ENCODE assay signal across 16 cellular contexts in the genomic region with DNA sequence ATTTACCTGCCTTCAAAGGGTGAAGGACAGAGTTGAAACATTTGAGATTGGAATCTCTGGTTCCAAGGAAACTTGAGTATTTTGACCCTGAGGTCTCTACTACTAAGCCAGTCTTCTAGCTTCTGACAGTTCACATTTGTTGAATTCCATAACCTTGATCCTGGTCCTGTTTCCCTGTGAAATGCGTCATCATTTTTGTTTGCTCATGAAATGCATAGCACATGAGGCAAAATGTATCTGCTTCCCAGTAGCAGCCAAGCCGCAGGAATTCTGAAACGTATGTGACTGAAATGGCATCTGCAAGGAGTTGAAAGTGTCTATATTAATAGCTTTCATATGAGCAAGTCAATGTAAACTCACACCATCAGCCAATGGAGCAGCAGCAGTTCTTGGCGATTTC.
DNase-seq lines count a peak whose midpoint lies in the region; ATAC-seq and TF ChIP-seq lines count a peak whose summit lies in the region.
"Had no signal": no experiment of that assay in that cellular context is flagged by ENCODE, and none has a peak within 500 bp of the region (broad histone marks: within the 10 kb centered on the region; RNA-seq: fewer than 3 reads in every experiment).

No MANE protein-coding gene starts in this region.

- H3K27ac ChIP-seq in Panc1 (ENCODE audit: low read length) (peak overlapping the region; percentile 64; the same call in 1 of the 2 replicates), fibroblast of lung (ENCODE audit: insufficient read depth, low read length) (no peak overlapping the region), thyroid gland (no peak overlapping the region)
- H3K27ac ChIP-seq: skin epidermis, WERI-Rb-1 had no signal

- in situ Hi-C loops in Panc1 (cut with HindIII; ENCODE audit: low pct_unique_long_range_greater_than_20kb, low sequenced_read_pairs) = no loop called here
- in situ Hi-C loops in HAP-1 (cut with MboI; ENCODE audit: low sequenced_read_pairs) = no loop called here

- H3K4me2 ChIP-seq in fibroblast of lung (ENCODE audit: extremely low read depth, insufficient read depth, low read length) = no peak overlapping the region

- H3K36me3 ChIP-seq in Panc1 (ENCODE audit: control insufficient read depth, insufficient read depth, low read length) (no peaks in the 10 kb centered on the region), fibroblast of lung (ENCODE audit: control insufficient read depth, insufficient read depth, low read length) (no peaks in the 10 kb centered on the region), HAP-1 (replicated peaks) (no peaks in the 10 kb centered on the region), H7 (replicated peaks; ENCODE audit: control insufficient read depth, insufficient read depth, low read length) (no peaks in the 10 kb centered on the region), thyroid gland (no peaks in the 10 kb centered on the region)
- H3K36me3 ChIP-seq: WERI-Rb-1 had no signal

- H3K27me3 ChIP-seq in Panc1 (ENCODE audit: control insufficient read depth, insufficient read depth, low read length) = no peaks in the 10 kb centered on the region
- H3K27me3 ChIP-seq in fibroblast of lung (ENCODE audit: control insufficient read depth, insufficient read depth, low read length) = no peaks in the 10 kb centered on the region
- no peaks in the 10 kb centered on the region for H3K27me3 ChIP-seq in HAP-1 (ENCODE audit: low read depth)
- H3K27me3 ChIP-seq in H7 (ENCODE audit: control insufficient read depth, insufficient read depth, low read length) = no peaks in the 10 kb centered on the region
- no peaks in the 10 kb centered on the region for H3K27me3 ChIP-seq in thyroid gland

- H3K4me3 ChIP-seq in Panc1 (ENCODE audit: low read depth in 2 of 2, low read length in 2 of 2) = no peak overlapping the region
- H3K4me3 ChIP-seq in fibroblast of lung (replicated peaks in 1 of 4; ENCODE audit: control extremely low read depth in 1 of 4, insufficient read depth in 1 of 4, low read depth in 3 of 4, low read length in 4 of 4) = no peak overlapping the region
- H3K4me3 ChIP-seq in retinal pigment epithelial cell (ENCODE audit: low read length) = no peak overlapping the region
- no peak overlapping the region for H3K4me3 ChIP-seq in HAP-1
- no peak overlapping the region for H3K4me3 ChIP-seq in H7 (ENCODE audit: insufficient read depth, low read depth, low read length)
- no peak overlapping the region for H3K4me3 ChIP-seq in thyroid gland (replicated peaks in 1 of 3)
- H3K4me3 ChIP-seq: skin epidermis had no signal

- H3K9ac ChIP-seq in fibroblast of lung (ENCODE audit: insufficient read depth, low read length) = no peak overlapping the region

- intact Hi-C loops in Panc1 (cut with micrococcal nuclease; ENCODE audit: unreplicated experiment) = no loop called here
- intact Hi-C loops in thyroid gland (cut with DNase I) = no loop called here

- H3K4me1 ChIP-seq in Panc1 (ENCODE audit: control insufficient read depth, insufficient read depth, low read length) = peaks cover 14% of the 10 kb centered on the region
- no peaks in the 10 kb centered on the region for H3K4me1 ChIP-seq in fibroblast of lung (ENCODE audit: control insufficient read depth, extremely low read depth, insufficient read depth, low read length)
- peaks cover 10% of the 10 kb centered on the region for H3K4me1 ChIP-seq in HAP-1
- H3K4me1 ChIP-seq in thyroid gland = peaks cover 9 to 13% of the 10 kb centered on the region in 2 donors

- no peaks in the 10 kb centered on the region for H4K20me1 ChIP-seq in fibroblast of lung (ENCODE audit: control insufficient read depth, extremely low read depth, insufficient read depth, low read length)

- DNase-seq in EH (ENCODE audit: low read depth) = peak; percentile 94
- DNase-seq in Panc1 (ENCODE audit: low read depth, low spot score) = peak; percentile 85
- DNase-seq in fibroblast of lung (ENCODE audit: low read depth in 2 of 2) = peak; percentile 81 to 88
- peak; percentile 97 for DNase-seq in retinal pigment epithelial cell (ENCODE audit: low read depth)
- DNase-seq in stimulated activated CD8-positive, alpha-beta memory T cell treated with anti-CD3 and anti-CD28 coated beads, Interleukin-4, amount 100 ng/mL, for 48 hours = no peak
- no peak for DNase-seq in HAP-1 (ENCODE audit: low spot score in 2 of 2)
- no peak for DNase-seq in H7
- no peak for DNase-seq in thyroid gland
- DNase-seq: activated CD8-positive, alpha-beta memory T cell treated with anti-CD3 and anti-CD28 coated beads for 24 hours; CD4-positive, alpha-beta memory T cell; effector memory CD8-positive, alpha-beta T cell; NCI-H187; NCI-H510A treated with DMSO at 0.1 percent for 48 hours; stimulated activated naive B cell treated with anti-CD40 and anti-IgM and Interleukin-4, amounts not matched to agents 10 μg/mL and 1 μg/mL and 100 μg/mL, for 72 hours; WERI-Rb-1 had no signal

- H2AFZ ChIP-seq in fibroblast of lung (ENCODE audit: low read length) = no peak overlapping the region

- H3K9me3 ChIP-seq in Panc1 (ENCODE audit: control insufficient read depth, insufficient read depth, low read depth, low read length) (peaks cover 30% of the 10 kb centered on the region; the same call in 1 of the 2 replicates), fibroblast of lung (ENCODE audit: control insufficient read depth, insufficient read depth, low read depth, low read length) (no peaks in the 10 kb centered on the region), HAP-1 (no peaks in the 10 kb centered on the region), thyroid gland (no peaks in the 10 kb centered on the region)

- no peaks in the 10 kb centered on the region for H3K79me2 ChIP-seq in fibroblast of lung (ENCODE audit: control insufficient read depth, insufficient read depth, low read length)

- no TSS peak for BruUV-seq in Panc1 (replicated peaks; lab: Mats Ljungman, UMichigan)

- POLR2A ChIA-PET in Panc1 (lab: Charles Lee) = no interaction called here

- no peak for TF ChIP-seq POLR2A in thyroid gland (IDR thresholded peaks at IDR 0.05)

- CTCF ChIA-PET in Panc1 (lab: Charles Lee) = no interaction called here

- peak; percentile 77 for ATAC-seq in Panc1
- ATAC-seq: effector memory CD8-positive, alpha-beta T cell; stimulated activated naive B cell treated with anti-CD40 and anti-IgM and Interleukin-4, amounts not matched to agents 10 μg/mL and 1 μg/mL and 100 μg/mL, for 72 hours had no signal

- WGBS in thyroid gland, 2 donors = 90 to 96% methylated on average over 4 of the region's 4 CpGs

- TF ChIP-seq CTCF in Panc1 (IDR thresholded peaks at IDR 0.05) (no peak), fibroblast of lung (conservative IDR thresholded peaks at IDR 0.05 in 1 of 2, IDR thresholded peaks at IDR 0.05 in 1 of 2; ENCODE audit: low read depth in 1 of 2, low read length in 2 of 2) (no peak), retinal pigment epithelial cell (conservative IDR thresholded peaks at IDR 0.05; ENCODE audit: low read depth, low read length) (no peak), thyroid gland (IDR thresholded peaks at IDR 0.05) (no peak)

Comparison
In these comparisons a context has a peak if more than half of its experiments do, and no peak if none do; other contexts are left out.
1. DNase-seq: peak in EH (single experiment), Panc1 (single experiment), fibroblast of lung (2 of 2) and retinal pigment epithelial cell (single experiment); none in stimulated activated CD8-positive, alpha-beta memory T cell treated with anti-CD3 and anti-CD28 coated beads, Interleukin-4, amount 100 ng/mL, for 48 hours (single experiment), HAP-1 (0 of 2), H7 (single experiment) and thyroid gland (0 of 2).